Comparison of ENCODE assay signal across 2 cellular contexts in the genomic region with DNA sequence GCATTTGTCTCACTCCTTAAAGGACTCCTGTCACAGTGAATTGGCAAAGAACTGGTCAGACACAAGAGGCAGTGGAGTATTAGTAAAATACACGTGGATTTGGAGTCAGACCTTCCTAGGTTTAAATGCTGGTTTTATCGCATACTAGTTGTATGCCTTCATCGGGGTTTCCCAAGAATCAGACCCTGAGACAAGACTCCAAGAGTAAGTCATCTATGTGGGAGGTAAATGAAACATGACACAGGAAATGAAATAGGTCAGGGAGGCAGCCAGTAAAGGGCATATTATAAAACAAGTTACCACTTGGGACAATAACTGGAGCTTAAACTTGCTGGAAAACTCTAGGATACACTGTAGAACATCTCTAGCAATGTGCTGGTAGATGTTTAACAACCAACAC. TPM values are rescaled to one million over a fixed set of nuclear protein-coding genes. Genes with fewer than 3 reads are reported as not detected.
"Had no signal": no experiment of that assay in that cellular context is flagged by ENCODE, and none has a peak within 500 bp of the region (broad histone marks: within the 10 kb centered on the region; RNA-seq: fewer than 3 reads in every experiment).

No MANE protein-coding gene starts in this region.

RNA-seq across cellular contexts. Expression of a gene that starts 59.8 kb away (rescaled TPM):
- total RNA-seq: thoracic aorta, vagina had no signal
